Comparison of ENCODE assay signal across 8 cellular contexts in the genomic region with DNA sequence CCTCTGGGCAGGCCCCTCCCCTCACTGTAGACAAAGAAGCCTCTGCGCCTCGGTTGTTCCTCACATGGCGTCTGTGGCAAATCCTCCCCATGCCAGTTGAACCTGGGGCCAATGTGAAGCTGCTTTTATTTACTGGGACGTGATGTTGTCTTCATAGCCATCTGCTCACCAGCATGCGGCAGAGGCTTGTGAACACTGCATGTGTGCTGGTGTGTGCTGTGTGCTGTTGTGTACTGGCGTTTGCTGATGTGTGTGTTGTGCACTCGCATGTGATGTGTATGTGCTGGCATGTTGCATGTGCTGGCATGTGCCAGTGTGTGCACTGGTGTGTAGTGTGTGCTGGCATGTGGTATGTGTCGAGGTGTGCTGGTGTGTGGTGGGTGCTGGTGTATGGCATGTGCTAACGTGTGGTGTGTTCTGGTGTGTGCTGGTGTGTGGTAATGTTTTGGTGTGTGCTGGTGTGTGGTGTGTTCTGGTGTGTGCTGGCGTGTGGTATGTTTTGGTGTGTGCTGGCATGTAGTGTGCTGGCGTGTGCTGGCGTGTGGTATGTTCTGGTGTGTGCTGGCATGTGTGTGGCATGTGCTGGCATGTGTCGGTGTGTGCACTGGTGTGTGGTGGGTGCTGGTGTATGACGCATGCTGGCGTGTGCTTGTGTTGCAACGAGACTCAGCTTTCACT. TPM values are rescaled to one million over a fixed set of nuclear protein-coding genes. Genes with fewer than 3 reads are reported as not detected.
DNase-seq lines count a peak whose midpoint lies in the region; ATAC-seq and TF ChIP-seq lines count a peak whose summit lies in the region.

No MANE protein-coding gene starts in this region.

- peaks cover 69% of the 10 kb centered on the region in 2 donors for H3K36me3 Mint-ChIP-seq in CD14-positive monocyte
- peaks cover 23% of the 10 kb centered on the region for H3K36me3 Mint-ChIP-seq in activated CD8-positive, alpha-beta T cell treated with anti-CD3 and anti-CD28 coated beads, Interleukin-2, amount 10 ng/mL, durations not matched to agents 7 days and 5 days (ENCODE audit: low read depth)

- ATAC-seq in GM18907 (IDR thresholded peaks at IDR 0.05; ENCODE audit: unreplicated experiment) (peak; percentile 21), mucosa of descending colon (peak; percentile 12), body of pancreas (no peak)
- peak; percentile 21 for ATAC-seq in activated CD8-positive, alpha-beta T cell treated with anti-CD3 and anti-CD28 coated beads, Interleukin-2, amount 10 ng/mL, durations not matched to agents 7 days and 5 days

- H3K27me3 ChIP-seq in body of pancreas = no peaks in the 10 kb centered on the region

- DNase-seq in CD14-positive monocyte (ENCODE audit: low spot score) (no peak), mucosa of descending colon (peak in 1 of 3 donors; percentile 20), body of pancreas (no peak), Ammon's horn (ENCODE audit: low spot score) (no peak), NCI-H526 treated with DMSO at 0.1 percent for 48 hours (lab: John Stamatoyannopoulos, UW) (no peak)
- no peak for DNase-seq in activated CD8-positive, alpha-beta T cell treated with anti-CD3 and anti-CD28 coated beads, Interleukin-2, amount 10 ng/mL, durations not matched to agents 7 days and 5 days
- no peak for DNase-seq in stimulated activated CD4-positive, alpha-beta T cell treated with anti-CD3 and anti-CD28 coated beads, Interleukin-4, amount 100 ng/mL, for 1 hour

- H3K4me3 ChIP-seq in mucosa of descending colon = no peak overlapping the region
- H3K4me3 ChIP-seq in body of pancreas = no peak overlapping the region

- no peak for TF ChIP-seq POLR2A in body of pancreas (IDR thresholded peaks at IDR 0.05)

- CTCF ChIA-PET in activated CD8-positive, alpha-beta T cell treated with anti-CD3 and anti-CD28 coated beads, Interleukin-2, amount 10 ng/mL, durations not matched to agents 7 days and 5 days (lab: Charles Lee) = interaction anchor here (0.6 to 1.7 kb wide), 26 partner anchors 9 to 255 kb away, joined by 3 to 7 read pairs (median 4); no protein-coding TSS in a partner anchor

- H3K27ac ChIP-seq in body of pancreas = no peak overlapping the region

- H3K9me3 ChIP-seq in mucosa of descending colon (no peaks in the 10 kb centered on the region), body of pancreas (no peaks in the 10 kb centered on the region)

- H3K4me3 Mint-ChIP-seq in CD14-positive monocyte = no peak overlapping the region
- no peak overlapping the region for H3K4me3 Mint-ChIP-seq in activated CD8-positive, alpha-beta T cell treated with anti-CD3 and anti-CD28 coated beads, Interleukin-2, amount 10 ng/mL, durations not matched to agents 7 days and 5 days

- intact Hi-C loops in CD14-positive monocyte (cut with micrococcal nuclease) (no loop called here), mucosa of descending colon (cut with DNase I, micrococcal nuclease) (loop anchor here in 1 of 2 donors (5.0 kb wide), 1 partner anchor 163 kb away; no protein-coding TSS in a partner anchor), body of pancreas (cut with DNase I) (no loop called here)

- H3K36me3 ChIP-seq in mucosa of descending colon (ENCODE audit: low read depth) (peaks cover 5% of the 10 kb centered on the region), body of pancreas (replicated peaks in 1 of 2; ENCODE audit: insufficient read depth in 1 of 2, low read depth in 2 of 2) (peaks cover 0 to 12% of the 10 kb centered on the region in 2 donors)

- POLR2A ChIA-PET in activated CD8-positive, alpha-beta T cell treated with anti-CD3 and anti-CD28 coated beads, Interleukin-2, amount 10 ng/mL, durations not matched to agents 7 days and 5 days (lab: Charles Lee) = interaction anchor here (0.7 kb wide), 1 partner anchor 282 kb away, joined by 4 read pairs; no protein-coding TSS in a partner anchor

- peaks cover 7% of the 10 kb centered on the region for H3K4me1 Mint-ChIP-seq in CD14-positive monocyte
- peaks cover 13% of the 10 kb centered on the region for H3K4me1 Mint-ChIP-seq in activated CD8-positive, alpha-beta T cell treated with anti-CD3 and anti-CD28 coated beads, Interleukin-2, amount 10 ng/mL, durations not matched to agents 7 days and 5 days (ENCODE audit: low read depth)

- WGBS in body of pancreas, 2 donors = 69 to 73% methylated on average over 11 to 16 of the region's 16 CpGs

- H3K27me3 Mint-ChIP-seq in CD14-positive monocyte (ENCODE audit: low read depth in 3 of 3) = no peaks in the 10 kb centered on the region
- H3K27me3 Mint-ChIP-seq in activated CD8-positive, alpha-beta T cell treated with anti-CD3 and anti-CD28 coated beads, Interleukin-2, amount 10 ng/mL, durations not matched to agents 7 days and 5 days (ENCODE audit: low read depth) = no peaks in the 10 kb centered on the region

- peak overlapping the region; percentile 4 to 78 (median 36) for H3K27ac Mint-ChIP-seq in CD14-positive monocyte
- H3K27ac Mint-ChIP-seq in activated CD8-positive, alpha-beta T cell treated with anti-CD3 and anti-CD28 coated beads, Interleukin-2, amount 10 ng/mL, durations not matched to agents 7 days and 5 days = peak overlapping the region; percentile 35

- TF ChIP-seq CTCF in CD14-positive monocyte (IDR thresholded peaks at IDR 0.05) (no peak), mucosa of descending colon (IDR thresholded peaks at IDR 0.05) (no peak), body of pancreas (IDR thresholded peaks at IDR 0.05) (no peak)

- H3K4me1 ChIP-seq in mucosa of descending colon (ENCODE audit: low read depth) = no peaks in the 10 kb centered on the region
- no peaks in the 10 kb centered on the region for H3K4me1 ChIP-seq in body of pancreas

- no peaks in the 10 kb centered on the region for H3K9me3 Mint-ChIP-seq in CD14-positive monocyte
- H3K9me3 Mint-ChIP-seq in activated CD8-positive, alpha-beta T cell treated with anti-CD3 and anti-CD28 coated beads, Interleukin-2, amount 10 ng/mL, durations not matched to agents 7 days and 5 days (ENCODE audit: insufficient read depth) = no peaks in the 10 kb centered on the region

RNA-seq across cellular contexts. Expression of a gene that starts 37.2 kb away (rescaled TPM):
- 1 to 10 TPM; 5.9 to 8.6 TPM for polyA plus RNA-seq in CD14-positive monocyte
- total RNA-seq in activated CD8-positive, alpha-beta T cell treated with anti-CD3 and anti-CD28 coated beads, Interleukin-2, amount 10 ng/mL, durations not matched to agents 7 days and 5 days = 10 to 100 TPM; 72.2 to 82.7 TPM
- 10 to 100 TPM; 57.7 to 86.8 (median 61.9) TPM for total RNA-seq in mucosa of descending colon
- total RNA-seq in body of pancreas = 10 to 100 TPM; 10.9 to 26.4 TPM
